In genomic region chr17:51709867-51710266, GRCh38 we compare ENCODE assay signal across 23 cellular contexts.
DNase-seq lines count a peak whose midpoint lies in the region; ATAC-seq and TF ChIP-seq lines count a peak whose summit lies in the region.
"Had no signal": no experiment of that assay in that cellular context is flagged by ENCODE, and none has a peak within 500 bp of the region (broad histone marks: within the 10 kb centered on the region; RNA-seq: fewer than 3 reads in every experiment).

No MANE protein-coding gene starts in this region.

- H3K9me3 Mint-ChIP-seq in MCF 10A (ENCODE audit: unreplicated experiment) (no peaks in the 10 kb centered on the region), chondrocyte (ENCODE audit: low read depth) (no peaks in the 10 kb centered on the region)

- DNase-seq in MCF 10A (ENCODE audit: unreplicated experiment) (peak; percentile 8), mammary epithelial cell (no peak), RWPE2 (ENCODE audit: low spot score) (no peak), right cardiac atrium (no peak), sciatic nerve (ENCODE audit: low spot score) (no peak), GM19240 (ENCODE audit: insufficient read length, low spot score) (no peak), chondrocyte (ENCODE audit: low spot score) (no peak)
- DNase-seq: 8988T; Caco-2; CD4-positive, CD25-positive, alpha-beta regulatory T cell; GDM1; IMR-90; NCI-H1048; NCI-H1436; NCI-H1930; NCI-H2171; NCI-H526; Peyer's patch; SHP77 treated with DMSO at 0.1 percent for 48 hours had no signal

- 28% methylated on average over 6 of the region's 6 CpGs for WGBS in mammary epithelial cell (ENCODE audit: low coverage, missing lambda C conversion rate)
- WGBS in right cardiac atrium = 62% methylated on average over 6 of the region's 6 CpGs

- H3K9me3 ChIP-seq in mammary epithelial cell (replicated peaks; ENCODE audit: insufficient read depth, low read length) (no peaks in the 10 kb centered on the region), RWPE2 (ENCODE audit: severe bottlenecking) (no peaks in the 10 kb centered on the region), right cardiac atrium (ENCODE audit: control insufficient read depth, low read length) (no peaks in the 10 kb centered on the region)
- H3K9me3 ChIP-seq: Caco-2, HAP-1, Peyer's patch had no signal

- dilution Hi-C loops in mammary epithelial cell (cut with HindIII; ENCODE audit: low sequenced_read_pairs) = no loop called here

- no peak overlapping the region for H3K4me2 ChIP-seq in mammary epithelial cell (ENCODE audit: insufficient read depth, low read depth, low read length)

- no peak overlapping the region for H2AFZ ChIP-seq in mammary epithelial cell (ENCODE audit: low read depth, low read length)

- H3K4me1 Mint-ChIP-seq in MCF 10A (ENCODE audit: insufficient read depth, unreplicated experiment) (peaks cover 27% of the 10 kb centered on the region), chondrocyte (ENCODE audit: low read depth) (no peaks in the 10 kb centered on the region)
- H3K4me1 Mint-ChIP-seq: B cell; CD4-positive, CD25-positive, alpha-beta regulatory T cell had no signal

- H3K27me3 Mint-ChIP-seq in MCF 10A (ENCODE audit: insufficient read depth, unreplicated experiment) = no peaks in the 10 kb centered on the region
- H3K27me3 Mint-ChIP-seq in chondrocyte (ENCODE audit: low read depth) = peaks cover 33% of the 10 kb centered on the region

- BruUV-seq in MCF 10A (replicated peaks; lab: Mats Ljungman, UMichigan) (no TSS peak), mammary epithelial cell (replicated peaks; lab: Mats Ljungman, UMichigan) (no TSS peak)

- H3K27ac Mint-ChIP-seq in MCF 10A (ENCODE audit: low read depth, unreplicated experiment) (peak overlapping the region; percentile 13), chondrocyte (ENCODE audit: unreplicated experiment) (no peak overlapping the region)
- H3K27ac Mint-ChIP-seq: B cell; CD4-positive, CD25-positive, alpha-beta regulatory T cell had no signal

- in situ Hi-C loops in mammary epithelial cell (cut with MboI; ENCODE audit: low sequenced_read_pairs in 2 of 2) = no loop called here

- H3K27ac ChIP-seq in mammary epithelial cell (ENCODE audit: insufficient read depth, low read depth, low read length) (no peak overlapping the region), RWPE2 (ENCODE audit: poor library complexity, severe bottlenecking) (peak overlapping the region; percentile 15), right cardiac atrium (ENCODE audit: low read length) (peak overlapping the region; percentile 54)
- H3K27ac ChIP-seq: HL-60, Peyer's patch had no signal

- H3K27me3 ChIP-seq in mammary epithelial cell (ENCODE audit: insufficient read depth, low read length) = no peaks in the 10 kb centered on the region
- H3K27me3 ChIP-seq in RWPE2 (ENCODE audit: insufficient read depth, poor library complexity, severe bottlenecking) = no peaks in the 10 kb centered on the region
- H3K27me3 ChIP-seq in right cardiac atrium (ENCODE audit: control insufficient read depth, insufficient read depth) = no peaks in the 10 kb centered on the region
- H3K27me3 ChIP-seq: Peyer's patch had no signal

- CTCF ChIA-PET in MCF 10A (lab: Yijun Ruan, JAX) (interaction anchor here (1.0 kb wide), 1 partner anchor 27 kb away, joined by 3 read pairs; no protein-coding TSS in a partner anchor), mammary epithelial cell (lab: Charles Lee; ENCODE audit: low non-redundant PET) (no interaction called here)

- TF ChIP-seq CTCF in MCF 10A (IDR thresholded peaks at IDR 0.05; ENCODE audit: unreplicated experiment) = no peak
- TF ChIP-seq CTCF in mammary epithelial cell (conservative IDR thresholded peaks at IDR 0.05 in 1 of 2, IDR thresholded peaks at IDR 0.05 in 1 of 2; ENCODE audit: extremely low read depth in 1 of 2, insufficient read depth in 1 of 2, low read depth in 1 of 2, low read length in 2 of 2) = no peak
- no peak for TF ChIP-seq CTCF in RWPE2 (IDR thresholded peaks at IDR 0.05; ENCODE audit: poor library complexity, severe bottlenecking)
- TF ChIP-seq CTCF in chondrocyte (IDR thresholded peaks at IDR 0.05) = no peak

- H3K4me3 Mint-ChIP-seq in MCF 10A (ENCODE audit: unreplicated experiment) = no peak overlapping the region
- H3K4me3 Mint-ChIP-seq in chondrocyte (ENCODE audit: unreplicated experiment) = no peak overlapping the region
- H3K4me3 Mint-ChIP-seq: B cell; CD4-positive, CD25-positive, alpha-beta regulatory T cell had no signal

- H3K36me3 Mint-ChIP-seq in MCF 10A (ENCODE audit: insufficient read depth, unreplicated experiment) (no peaks in the 10 kb centered on the region), chondrocyte (ENCODE audit: low read depth) (no peaks in the 10 kb centered on the region)
- H3K36me3 Mint-ChIP-seq: CD4-positive, CD25-positive, alpha-beta regulatory T cell had no signal

- POLR2A ChIA-PET in MCF 10A (lab: Yijun Ruan, JAX) = no interaction called here

- H3K36me3 ChIP-seq in mammary epithelial cell (ENCODE audit: insufficient read depth, low read length) (no peaks in the 10 kb centered on the region), RWPE2 (ENCODE audit: low read depth) (no peaks in the 10 kb centered on the region)
- H3K36me3 ChIP-seq: HAP-1, Peyer's patch had no signal

- no peaks in the 10 kb centered on the region for H3K79me2 ChIP-seq in mammary epithelial cell (ENCODE audit: insufficient read depth, low read length)

- H3K4me1 ChIP-seq in mammary epithelial cell (ENCODE audit: insufficient read depth, low read length) (peaks cover 25% of the 10 kb centered on the region), RWPE2 (ENCODE audit: insufficient read depth, poor library complexity, severe bottlenecking) (peaks cover 13% of the 10 kb centered on the region), right cardiac atrium (ENCODE audit: control insufficient read depth, insufficient read depth, low read length) (no peaks in the 10 kb centered on the region)
- H3K4me1 ChIP-seq: HAP-1, Peyer's patch had no signal

- no peaks in the 10 kb centered on the region for H4K20me1 ChIP-seq in mammary epithelial cell (ENCODE audit: insufficient read depth, low read length)

- ATAC-seq in RWPE2 (ENCODE audit: low read depth) (peak; percentile 40; the same call in 1 of the 3 replicates), right cardiac atrium (peak; percentile 20 to 86), sciatic nerve (peak; percentile 95), HG03097 (IDR thresholded peaks at IDR 0.05; ENCODE audit: low FRiP score, unreplicated experiment) (no peak)

- H3K4me3 ChIP-seq in mammary epithelial cell (replicated peaks in 1 of 3; ENCODE audit: insufficient read depth in 1 of 3, low read depth in 2 of 3, low read length in 3 of 3) (no peak overlapping the region), RWPE2 (ENCODE audit: severe bottlenecking) (no peak overlapping the region), right cardiac atrium (ENCODE audit: low read length) (no peak overlapping the region)
- H3K4me3 ChIP-seq: HAP-1, Peyer's patch had no signal

- H3K9ac ChIP-seq in mammary epithelial cell (ENCODE audit: insufficient read depth, low read length) = no peak overlapping the region

- intact Hi-C loops in MCF 10A (cut with micrococcal nuclease) (no loop called here), mammary epithelial cell (cut with micrococcal nuclease) (no loop called here), right cardiac atrium (cut with DNase I) (loop anchor here in 1 of 4 donors (10.0 kb wide), 1 partner anchor 55 kb away; no protein-coding TSS in a partner anchor), sciatic nerve (cut with DNase I) (no loop called here)
